In genomic region chr17:8930664-8931063, GRCh38 we compare ENCODE assay signal across 24 cellular contexts. TPM values are rescaled to one million over a fixed set of nuclear protein-coding genes. Genes with fewer than 3 reads are reported as not detected.
DNase-seq lines count a peak whose midpoint lies in the region; ATAC-seq and TF ChIP-seq lines count a peak whose summit lies in the region.
"Had no signal": no experiment of that assay in that cellular context is flagged by ENCODE, and none has a peak within 500 bp of the region (broad histone marks: within the 10 kb centered on the region; RNA-seq: fewer than 3 reads in every experiment).

No MANE protein-coding gene starts in this region.

- peaks cover 47% of the 10 kb centered on the region for H3K4me1 Mint-ChIP-seq in activated naive CD8-positive, alpha-beta T cell (ENCODE audit: low read depth)
- peaks cover 29% of the 10 kb centered on the region for H3K4me1 Mint-ChIP-seq in activated naive CD8-positive, alpha-beta T cell treated with anti-CD3 and anti-CD28 coated beads for 36 hours
- peaks cover 31% of the 10 kb centered on the region for H3K4me1 Mint-ChIP-seq in stimulated activated naive CD8-positive, alpha-beta T cell treated with anti-CD3 and anti-CD28 coated beads, Interleukin-15, amount 100 ng/mL, for 72 hours

- H3K4me2 ChIP-seq in IMR-90 (ENCODE audit: low read depth, low read length), result no peak overlapping the region
- H3K4me2 ChIP-seq: A549, SK-N-SH had no signal

- POLR2A ChIA-PET in IMR-90 (lab: Charles Lee; ENCODE audit: unreplicated experiment), result no interaction called here

- no peak overlapping the region for H3K27ac ChIP-seq in IMR-90 (ENCODE audit: insufficient read depth, low read length)
- H3K27ac ChIP-seq in lower lobe of right lung, result no peak overlapping the region
- H3K27ac ChIP-seq in foreskin keratinocyte, result no peak overlapping the region
- H3K27ac ChIP-seq: A549 had no signal

- dilution Hi-C loops in IMR-90 (cut with HindIII; ENCODE audit: low sequenced_read_pairs, unreplicated experiment), result no loop called here

- no peaks in the 10 kb centered on the region for H4K20me1 ChIP-seq in IMR-90 (ENCODE audit: insufficient read depth, low read length)

- ATAC-seq in IMR-90 (ENCODE audit: low read depth), result no peak
- peak; percentile 54 to 65 for ATAC-seq in lower lobe of right lung
- ATAC-seq in foreskin keratinocyte, result no peak
- no peak for ATAC-seq in GM18870 (IDR thresholded peaks at IDR 0.05; ENCODE audit: unreplicated experiment)
- ATAC-seq in stimulated activated naive CD8-positive, alpha-beta T cell treated with anti-CD3 and anti-CD28 coated beads, Interleukin-15, amount 100 ng/mL, for 72 hours, result no peak
- ATAC-seq: A549, K562 had no signal

- H2BK120ac ChIP-seq in IMR-90 (ENCODE audit: low read depth, low read length), result no peak overlapping the region

- no peak overlapping the region for H3K18ac ChIP-seq in IMR-90 (ENCODE audit: low read depth, low read length)

- no peaks in the 10 kb centered on the region for H3K27me3 Mint-ChIP-seq in activated naive CD8-positive, alpha-beta T cell
- no peaks in the 10 kb centered on the region for H3K27me3 Mint-ChIP-seq in activated naive CD8-positive, alpha-beta T cell treated with anti-CD3 and anti-CD28 coated beads for 36 hours
- H3K27me3 Mint-ChIP-seq in stimulated activated naive CD8-positive, alpha-beta T cell treated with anti-CD3 and anti-CD28 coated beads, Interleukin-15, amount 100 ng/mL, for 72 hours, result no peaks in the 10 kb centered on the region

- no peak for TF ChIP-seq POLR2A in IMR-90 (IDR thresholded peaks at IDR 0.05; ENCODE audit: low read depth, low read length)

- H3K9me3 Mint-ChIP-seq in activated naive CD8-positive, alpha-beta T cell (ENCODE audit: low read depth), result peaks cover 20% of the 10 kb centered on the region
- peaks cover 48% of the 10 kb centered on the region for H3K9me3 Mint-ChIP-seq in activated naive CD8-positive, alpha-beta T cell treated with anti-CD3 and anti-CD28 coated beads for 36 hours
- H3K9me3 Mint-ChIP-seq in stimulated activated naive CD8-positive, alpha-beta T cell treated with anti-CD3 and anti-CD28 coated beads, Interleukin-15, amount 100 ng/mL, for 72 hours, result peaks cover 36 to 38% of the 10 kb centered on the region in 2 donors

- H3K9ac ChIP-seq in IMR-90 (ENCODE audit: low read depth, low read length), result no peak overlapping the region
- H3K9ac ChIP-seq: SK-N-SH had no signal

- no peaks in the 10 kb centered on the region for H3K4me1 ChIP-seq in IMR-90 (ENCODE audit: control insufficient read depth, insufficient read depth, low read length)
- peaks cover 3% of the 10 kb centered on the region for H3K4me1 ChIP-seq in lower lobe of right lung
- H3K4me1 ChIP-seq in foreskin keratinocyte, result no peaks in the 10 kb centered on the region
- H3K4me1 ChIP-seq: A549 had no signal

- in situ Hi-C loops in IMR-90 (cut with MboI; ENCODE audit: low sequenced_read_pairs), result no loop called here

- H4K91ac ChIP-seq in IMR-90 (ENCODE audit: insufficient read depth, low read depth, low read length), result no peak overlapping the region

- no peak overlapping the region for H2BK5ac ChIP-seq in IMR-90 (ENCODE audit: low read depth, low read length, poor library complexity, severe bottlenecking)

- no peak overlapping the region for H3K23ac ChIP-seq in IMR-90 (ENCODE audit: low read depth, low read length)

- WGBS in IMR-90 (ENCODE audit: extremely low coverage in 2 of 2, insufficient read length in 1 of 2), 2 experiments, result no CpG with 5 or more reads among the region's 4 CpGs

- no peak for TF ChIP-seq RAD21 in IMR-90 (IDR thresholded peaks at IDR 0.05; ENCODE audit: low read length)

- peak overlapping the region; percentile 17 for H3K27ac Mint-ChIP-seq in activated naive CD8-positive, alpha-beta T cell
- H3K27ac Mint-ChIP-seq in activated naive CD8-positive, alpha-beta T cell treated with anti-CD3 and anti-CD28 coated beads for 36 hours, result no peak overlapping the region
- no peak overlapping the region for H3K27ac Mint-ChIP-seq in stimulated activated naive CD8-positive, alpha-beta T cell treated with anti-CD3 and anti-CD28 coated beads, Interleukin-15, amount 100 ng/mL, for 72 hours

- no peak overlapping the region for H4K8ac ChIP-seq in IMR-90 (ENCODE audit: low read depth in 2 of 2, low read length in 2 of 2)

- no peaks in the 10 kb centered on the region for H3K79me1 ChIP-seq in IMR-90 (ENCODE audit: low read depth in 1 of 2, low read length in 2 of 2)

- no peak overlapping the region for H3K4me3 ChIP-seq in IMR-90 (ENCODE audit: insufficient read depth, low read depth, low read length)
- H3K4me3 ChIP-seq in lower lobe of right lung, result no peak overlapping the region
- H3K4me3 ChIP-seq: A549, K562 had no signal

- H2AFZ ChIP-seq in IMR-90 (replicated peaks; ENCODE audit: low read length, poor library complexity), result no peak overlapping the region

- peaks cover 44% of the 10 kb centered on the region for H3K36me3 Mint-ChIP-seq in activated naive CD8-positive, alpha-beta T cell
- H3K36me3 Mint-ChIP-seq in activated naive CD8-positive, alpha-beta T cell treated with anti-CD3 and anti-CD28 coated beads for 36 hours, result peaks cover 69% of the 10 kb centered on the region

- H2BK15ac ChIP-seq in IMR-90 (ENCODE audit: low read depth, low read length), result no peak overlapping the region

- BruUV-seq in IMR-90 (replicated peaks; lab: Mats Ljungman, UMichigan), result no TSS peak

- peaks cover 17% of the 10 kb centered on the region for H3K9me3 ChIP-seq in IMR-90 (ENCODE audit: control insufficient read depth, insufficient read depth, low read length)
- H3K9me3 ChIP-seq in lower lobe of right lung, result peaks cover 15% of the 10 kb centered on the region

- H2AK9ac ChIP-seq in IMR-90 (replicated peaks; ENCODE audit: low read depth, low read length, poor library complexity), result no peak overlapping the region

- CTCF ChIA-PET in IMR-90 (lab: Yijun Ruan, JAX), result no interaction called here

- intact Hi-C loops in IMR-90 (cut with micrococcal nuclease), result no loop called here
- intact Hi-C loops in lower lobe of right lung (cut with DNase I), result no loop called here

- no peak overlapping the region for H3K4me3 Mint-ChIP-seq in activated naive CD8-positive, alpha-beta T cell
- no peak overlapping the region for H3K4me3 Mint-ChIP-seq in activated naive CD8-positive, alpha-beta T cell treated with anti-CD3 and anti-CD28 coated beads for 36 hours
- H3K4me3 Mint-ChIP-seq in stimulated activated naive CD8-positive, alpha-beta T cell treated with anti-CD3 and anti-CD28 coated beads, Interleukin-15, amount 100 ng/mL, for 72 hours, result no peak overlapping the region

- no peak overlapping the region for H3K4ac ChIP-seq in IMR-90 (ENCODE audit: low read depth, low read length)

- H3K14ac ChIP-seq in IMR-90 (replicated peaks; ENCODE audit: low read depth, low read length), result no peak overlapping the region

- H3K9me1 ChIP-seq in IMR-90 (ENCODE audit: insufficient read depth, low read length), result no peaks in the 10 kb centered on the region

- no peak for TF ChIP-seq CTCF in IMR-90 (conservative IDR thresholded peaks at IDR 0.05; ENCODE audit: low read depth, low read length)
- TF ChIP-seq CTCF in lower lobe of right lung (IDR thresholded peaks at IDR 0.05), result no peak
- no peak for TF ChIP-seq CTCF in foreskin keratinocyte (conservative IDR thresholded peaks at IDR 0.05)

- no peaks in the 10 kb centered on the region for H3K36me3 ChIP-seq in IMR-90 (ENCODE audit: control insufficient read depth, insufficient read depth, low read length)
- no peaks in the 10 kb centered on the region for H3K36me3 ChIP-seq in lower lobe of right lung

- no peak overlapping the region for H3K56ac ChIP-seq in IMR-90 (ENCODE audit: extremely low read depth, insufficient read depth, low read length)

- no peak overlapping the region for H4K5ac ChIP-seq in IMR-90 (ENCODE audit: low read depth, low read length)

- H3K27me3 ChIP-seq in IMR-90 (ENCODE audit: control insufficient read depth, insufficient read depth, low read length) (no peaks in the 10 kb centered on the region), lower lobe of right lung (ENCODE audit: low read depth) (no peaks in the 10 kb centered on the region), foreskin keratinocyte (no peaks in the 10 kb centered on the region)

- DNase-seq in activated naive CD8-positive, alpha-beta T cell treated with anti-CD3 and anti-CD28 coated beads for 36 hours, result no peak
- no peak for DNase-seq in IMR-90
- DNase-seq in lower lobe of right lung, result no peak
- no peak for DNase-seq in foreskin keratinocyte
- no peak for DNase-seq in stimulated activated naive CD8-positive, alpha-beta T cell treated with anti-CD3 and anti-CD28 coated beads, Interleukin-15, amount 100 ng/mL, for 72 hours
- DNase-seq: AML-193, C1 segment of cervical spinal cord, Calu3, DMS153, DND-41, Kasumi-1, NCI-H1105 treated with DMSO at 0.1 percent for 48 hours, NCI-H146, NCI-H1930, NCI-H2107, NCI-H524, NCI-H748 treated with DMSO at 0.1 percent for 48 hours, SK-N-SH had no signal

- H2BK20ac ChIP-seq in IMR-90 (ENCODE audit: low read depth, low read length), result no peak overlapping the region

- no peak overlapping the region for H2AK5ac ChIP-seq in IMR-90 (ENCODE audit: low read depth, low read length)

TF ChIP-seq in IMR-90, 13 proteins besides CTCF, POLR2A, EP300 and RAD21:
- TF ChIP-seq SMC3 (IDR thresholded peaks at IDR 0.05; ENCODE audit: low read depth, low read length), result no peak
- TF ChIP-seq CEBPB (IDR thresholded peaks at IDR 0.05; ENCODE audit: low read depth, low read length), result peak; percentile 39

RNA-seq across cellular contexts. Expression of gene PIK3R5, which starts 34.8 kb away (rescaled TPM):
- total RNA-seq in activated naive CD8-positive, alpha-beta T cell treated with anti-CD3 and anti-CD28 coated beads for 36 hours, result 10 to 100 TPM; 27.9 to 32.6 TPM
- total RNA-seq in IMR-90 (2012; rRNA removed) (not detected in 2 replicates), lower lobe of right lung (44.0 TPM), foreskin keratinocyte (not detected in 2 replicates)
- polyA plus RNA-seq in IMR-90 (2012; rRNA removed) (not detected in 2 replicates), foreskin keratinocyte (not detected in 2 replicates)
- polyA plus RNA-seq in IMR-90 (2012; cell fraction: cytosol; rRNA removed), result not detected in 2 replicates
- polyA plus RNA-seq in IMR-90 (2012; cell fraction: nucleus; rRNA removed; ENCODE audit: low replicate concordance), result not detected in 2 replicates
- total RNA-seq: Calu3, HT-29, M059J had no signal
- polyA plus RNA-seq: SK-N-SH had no signal

Comparison
In these comparisons a context has a peak if more than half of its experiments do, and no peak if none do; other contexts are left out.
1. ATAC-seq: peak in lower lobe of right lung (2 of 2); none in IMR-90 (single experiment), foreskin keratinocyte (single experiment), GM18870 (single experiment) and stimulated activated naive CD8-positive, alpha-beta T cell treated with anti-CD3 and anti-CD28 coated beads, Interleukin-15, amount 100 ng/mL, for 72 hours (single experiment).
2. RNA of gene PIK3R5, which starts 34.8 kb away (total RNA-seq): 44.0 TPM in lower lobe of right lung (single experiment) and 27.9 to 32.6 TPM in activated naive CD8-positive, alpha-beta T cell treated with anti-CD3 and anti-CD28 coated beads for 36 hours; not detected in foreskin keratinocyte and not detected in IMR-90; every median in the first group is over 10 times any median in the second.